Comparison of ENCODE assay signal across 7 cellular contexts in genomic region chr1:111736548-111737215, GRCh38. TPM values are rescaled to one million over a fixed set of nuclear protein-coding genes. Genes with fewer than 3 reads are reported as not detected.
A peak's percentile ranks its signal among the peaks of the same experiment; 100 is the strongest.
DNase-seq lines count a peak whose midpoint lies in the region; ATAC-seq and TF ChIP-seq lines count a peak whose summit lies in the region.

No MANE protein-coding gene starts in this region.

- peaks cover 35% of the 10 kb centered on the region for H3K4me1 ChIP-seq in IMR-90 (ENCODE audit: control insufficient read depth, insufficient read depth, low read length)

- H4K8ac ChIP-seq in IMR-90 (ENCODE audit: low read depth in 2 of 2, low read length in 2 of 2) = peak overlapping the region in 1 of 2 experiments; percentile 73; a peak in 2 of 4 replicates

- H3K23ac ChIP-seq in IMR-90 (ENCODE audit: low read depth, low read length) = peak overlapping the region; percentile 31

- H3K79me1 ChIP-seq in IMR-90 (ENCODE audit: low read depth in 1 of 2, low read length in 2 of 2) = peaks cover 18 to 69% of the 10 kb centered on the region in 2 experiments; a peak in 2 of 4 replicates

- DNase-seq in IMR-90 (peak; percentile 45), RPMI7951 (ENCODE audit: low read depth) (peak; percentile 41), left ventricle myocardium superior (peak; percentile 85), DMS153 (lab: John Stamatoyannopoulos, UW) (no peak)
- DNase-seq in stimulated activated CD8-positive, alpha-beta memory T cell treated with anti-CD3 and anti-CD28 coated beads, Interleukin-4, amount 100 ng/mL, for 48 hours = peak; percentile 16
- no peak for DNase-seq in activated CD4-positive, alpha-beta T cell treated with anti-CD3 and anti-CD28 coated beads, Interleukin-2, amount 50 U/mL, for 4 hours

- intact Hi-C loops in IMR-90 (cut with micrococcal nuclease) (no loop called here), left ventricle myocardium superior (cut with micrococcal nuclease) (no loop called here)

- in situ Hi-C loops in IMR-90 (cut with MboI; ENCODE audit: low sequenced_read_pairs) = no loop called here

- TF ChIP-seq RAD21 in IMR-90 (IDR thresholded peaks at IDR 0.05; ENCODE audit: low read length) = no peak

- no peaks in the 10 kb centered on the region for H3K27me3 ChIP-seq in IMR-90 (ENCODE audit: control insufficient read depth, insufficient read depth, low read length)

- peak overlapping the region; percentile 58 for H4K5ac ChIP-seq in IMR-90 (ENCODE audit: low read depth, low read length)

- no peak for TF ChIP-seq POLR2A in IMR-90 (IDR thresholded peaks at IDR 0.05; ENCODE audit: low read depth, low read length)

- H2BK120ac ChIP-seq in IMR-90 (ENCODE audit: low read depth, low read length) = 0 out of 2 replicates have a peak overlapping the region, but pooled peaks have one; percentile 26

- no peak overlapping the region for H3K4me3 ChIP-seq in IMR-90 (ENCODE audit: insufficient read depth, low read depth, low read length)

- H4K20me1 ChIP-seq in IMR-90 (ENCODE audit: insufficient read depth, low read length) = peaks cover 3% of the 10 kb centered on the region; the same call in 1 of the 2 replicates

- peak overlapping the region; percentile 40; the same call in 1 of the 2 replicates for H3K18ac ChIP-seq in IMR-90 (ENCODE audit: low read depth, low read length)

- 54% methylated on average over 2 of the region's 4 CpGs; no CpG with 5 or more reads in 1 of the 2 experiments for WGBS in IMR-90 (ENCODE audit: extremely low coverage in 2 of 2, insufficient read length in 1 of 2), 2 experiments

- no peak overlapping the region for H3K56ac ChIP-seq in IMR-90 (ENCODE audit: extremely low read depth, insufficient read depth, low read length)

- peak overlapping the region; percentile 38 for H3K27ac ChIP-seq in IMR-90 (ENCODE audit: insufficient read depth, low read length)

- POLR2A ChIA-PET in IMR-90 (lab: Charles Lee; ENCODE audit: unreplicated experiment) = interaction anchor here (0.6 to 1.4 kb wide), 2 partner anchors 19 to 127 kb away, joined by 4 read pairs; partner anchors contain the start of gene DDX20

- no TSS peak for BruUV-seq in IMR-90 (replicated peaks; lab: Mats Ljungman, UMichigan)

- H4K91ac ChIP-seq in IMR-90 (ENCODE audit: insufficient read depth, low read depth, low read length) = peak overlapping the region; percentile 35

- peak overlapping the region; percentile 30 for H2BK5ac ChIP-seq in IMR-90 (ENCODE audit: low read depth, low read length, poor library complexity, severe bottlenecking)

- H3K9me3 ChIP-seq in IMR-90 (ENCODE audit: control insufficient read depth, insufficient read depth, low read length) = no peaks in the 10 kb centered on the region

- H2AFZ ChIP-seq in IMR-90 (replicated peaks; ENCODE audit: low read length, poor library complexity) = no peak overlapping the region

- no peak overlapping the region for H2AK9ac ChIP-seq in IMR-90 (replicated peaks; ENCODE audit: low read depth, low read length, poor library complexity)

- peak overlapping the region; percentile 62; the same call in 1 of the 2 replicates for H2AK5ac ChIP-seq in IMR-90 (ENCODE audit: low read depth, low read length)

- H3K4ac ChIP-seq in IMR-90 (ENCODE audit: low read depth, low read length) = peak overlapping the region; percentile 90

- TF ChIP-seq CTCF in IMR-90 (conservative IDR thresholded peaks at IDR 0.05; ENCODE audit: low read depth, low read length) = no peak

- H2BK20ac ChIP-seq in IMR-90 (ENCODE audit: low read depth, low read length) = peak overlapping the region; percentile 53; the same call in 1 of the 2 replicates

- peaks cover 38% of the 10 kb centered on the region for H3K9me1 ChIP-seq in IMR-90 (ENCODE audit: insufficient read depth, low read length)

- H3K36me3 ChIP-seq in IMR-90 (ENCODE audit: control insufficient read depth, insufficient read depth, low read length) = no peaks in the 10 kb centered on the region

- peak overlapping the region; percentile 64; the same call in 1 of the 2 replicates for H3K14ac ChIP-seq in IMR-90 (replicated peaks; ENCODE audit: low read depth, low read length)

- ATAC-seq in IMR-90 (ENCODE audit: low read depth) (no peak), left ventricle myocardium superior (peak; percentile 29), HG03354 (IDR thresholded peaks at IDR 0.05; ENCODE audit: poor library complexity, severe bottlenecking, unreplicated experiment) (no peak)

- peak overlapping the region; percentile 60 for H3K4me2 ChIP-seq in IMR-90 (ENCODE audit: low read depth, low read length)

- peak overlapping the region; percentile 47; the same call in 1 of the 2 replicates for H3K9ac ChIP-seq in IMR-90 (ENCODE audit: low read depth, low read length)

- CTCF ChIA-PET in IMR-90 (lab: Yijun Ruan, JAX) = interaction anchor here (0.5 to 1.5 kb wide), 5 partner anchors 11 to 60 kb away, joined by 3 to 6 read pairs (median 4); no protein-coding TSS in a partner anchor

- dilution Hi-C loops in IMR-90 (cut with HindIII; ENCODE audit: low sequenced_read_pairs, unreplicated experiment) = no loop called here

- H2BK15ac ChIP-seq in IMR-90 (ENCODE audit: low read depth, low read length) = peak overlapping the region; percentile 9; the same call in 1 of the 3 replicates

TF ChIP-seq in IMR-90, 13 proteins besides CTCF, POLR2A, EP300 and RAD21:
- TF ChIP-seq RCOR1 (IDR thresholded peaks at IDR 0.05; ENCODE audit: insufficient replicate concordance, low read length) (no peak), MAFK (IDR thresholded peaks at IDR 0.05; ENCODE audit: low read depth, low read length) (no peak), CHD1 (IDR thresholded peaks at IDR 0.05; ENCODE audit: low read depth, low read length) (no peak), ELK1 (IDR thresholded peaks at IDR 0.05; ENCODE audit: borderline replicate concordance, low read depth, low read length) (no peak), MAZ (IDR thresholded peaks at IDR 0.05; ENCODE audit: borderline replicate concordance, low read depth, low read length) (0 out of 2 replicates have a peak, but pooled peaks have one; percentile 41), CEBPB (IDR thresholded peaks at IDR 0.05; ENCODE audit: low read depth, low read length) (no peak), MXI1 (IDR thresholded peaks at IDR 0.05; ENCODE audit: borderline replicate concordance, low read depth, low read length) (no peak), SMC3 (IDR thresholded peaks at IDR 0.05; ENCODE audit: low read depth, low read length) (no peak), RFX5 (IDR thresholded peaks at IDR 0.05; ENCODE audit: low read depth, low read length) (no peak)
TF ChIP-seq in IMR-90: peak in this region for 1.

RNA-seq across cellular contexts. Expression of gene INKA2, which starts 2.5 kb away (rescaled TPM):
- total RNA-seq in IMR-90 (2012; rRNA removed) = 1.7 and 2.2 TPM in 2 replicates
- 1.3 and 2.6 TPM in 2 replicates for polyA plus RNA-seq in IMR-90 (2012; rRNA removed)
- polyA plus RNA-seq in IMR-90 (2012; cell fraction: cytosol; rRNA removed) = 0.66 and 2.2 TPM in 2 replicates
- polyA plus RNA-seq in IMR-90 (2012; cell fraction: nucleus; rRNA removed; ENCODE audit: low replicate concordance) = 2.8 and 5.6 TPM in 2 replicates
- total RNA-seq in RPMI7951 (2014; rRNA removed; shearing (Covaris generic)) = 1.3 and 1.4 TPM in 2 replicates
- total RNA-seq in left ventricle myocardium superior = 23.1 TPM

RNA-seq across cellular contexts. Expression of gene DDX20, which starts 19.0 kb away (rescaled TPM):
- total RNA-seq in IMR-90 (2012; rRNA removed) (10.9 and 14.2 TPM in 2 replicates), left ventricle myocardium superior (7.1 TPM)
- 4.4 and 5.7 TPM in 2 replicates for polyA plus RNA-seq in IMR-90 (2012; rRNA removed)
- 1.1 and 1.5 TPM in 2 replicates for polyA plus RNA-seq in IMR-90 (2012; cell fraction: cytosol; rRNA removed)
- polyA plus RNA-seq in IMR-90 (2012; cell fraction: nucleus; rRNA removed; ENCODE audit: low replicate concordance) = 3.2 and 8.6 TPM in 2 replicates
- 16.1 and 19.9 TPM in 2 replicates for total RNA-seq in RPMI7951 (2014; rRNA removed; shearing (Covaris generic))

Comparison
In these comparisons a context has a peak if more than half of its experiments do, and no peak if none do; other contexts are left out.
1. DNase-seq: peak in IMR-90 (single experiment), RPMI7951 (single experiment), left ventricle myocardium superior (single experiment) and stimulated activated CD8-positive, alpha-beta memory T cell treated with anti-CD3 and anti-CD28 coated beads, Interleukin-4, amount 100 ng/mL, for 48 hours (single experiment); none in activated CD4-positive, alpha-beta T cell treated with anti-CD3 and anti-CD28 coated beads, Interleukin-2, amount 50 U/mL, for 4 hours (0 of 2) and DMS153 (single experiment).